Comparison of ENCODE assay signal across 8 cellular contexts in the genomic region with DNA sequence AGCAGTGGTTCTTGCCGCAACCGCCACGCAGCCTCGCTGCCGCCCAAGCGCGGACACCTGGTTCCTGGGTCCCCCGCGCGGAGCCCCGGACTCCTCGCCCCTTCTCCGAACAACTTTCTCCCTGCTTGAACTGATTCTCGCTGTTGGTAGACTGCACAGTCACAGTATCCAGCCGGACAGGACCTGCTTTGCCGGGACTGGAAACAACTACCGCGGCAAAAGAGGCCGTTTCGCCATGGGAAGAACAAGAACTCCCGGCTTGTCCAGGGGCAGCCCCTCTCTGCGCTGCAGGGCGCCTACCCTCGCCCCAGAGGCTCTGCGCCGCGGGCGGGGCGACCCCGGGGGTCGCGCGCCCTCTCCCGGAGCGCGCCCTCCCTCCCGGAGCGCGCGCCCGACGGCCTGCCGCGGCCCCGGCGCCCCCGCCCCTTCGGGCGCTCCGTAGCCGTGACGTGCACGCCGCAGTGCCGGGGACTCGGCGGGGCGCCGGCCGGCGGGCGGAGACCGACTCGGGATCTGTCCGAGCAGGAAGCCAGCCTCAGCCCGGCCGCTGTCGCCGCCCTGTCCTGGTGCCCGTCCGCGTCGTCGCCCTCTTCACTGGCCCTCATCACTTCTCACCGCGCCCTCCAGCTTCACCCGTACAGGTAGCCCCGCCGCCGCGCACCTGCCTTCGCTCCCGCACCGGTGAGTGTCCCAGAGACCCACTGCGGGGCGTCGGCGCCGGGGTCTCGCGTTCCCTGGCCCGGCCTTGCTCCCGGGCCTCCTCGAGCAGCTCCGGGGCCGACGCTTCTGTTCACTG. TPM values are rescaled to one million over a fixed set of nuclear protein-coding genes. Genes with fewer than 3 reads are reported as not detected.
DNase-seq lines count a peak whose midpoint lies in the region; ATAC-seq and TF ChIP-seq lines count a peak whose summit lies in the region.

TSS of gene MYO6 (plus strand) at position 497 of the 796 bp plus-strand sequence. CDS start 68,309 bp downstream, outside the sequence.

- CTCF ChIA-PET in CD8-positive, alpha-beta T cell (lab: Charles Lee), result no interaction called here

- peak within 1 kb of the TSS; percentile 11 for H3K27ac ChIP-seq in CD8-positive, alpha-beta T cell (ENCODE audit: low read depth, low read length)
- H3K27ac ChIP-seq in neutrophil (no peak within 1 kb of the TSS), upper lobe of right lung (peak within 1 kb of the TSS; percentile 92)

- peak within 1 kb of the TSS; percentile 35 for H3K27ac Mint-ChIP-seq in CD8-positive, alpha-beta T cell
- peak within 1 kb of the TSS; percentile 20 for H3K27ac Mint-ChIP-seq in activated naive CD4-positive, alpha-beta T cell treated with anti-CD3 and anti-CD28 coated beads, Interleukin-2, amount 50 U/mL, for 24 hours

- intact Hi-C loops in CD8-positive, alpha-beta T cell (cut with DNase I, micrococcal nuclease), result no loop called here
- intact Hi-C loops in upper lobe of right lung (cut with DNase I), result no loop called here

- ATAC-seq in CD8-positive, alpha-beta T cell, result peak; percentile 76
- ATAC-seq in GM19372 (IDR thresholded peaks at IDR 0.05; ENCODE audit: low read depth, unreplicated experiment) (peak; percentile 70), HG03442 (IDR thresholded peaks at IDR 0.05; ENCODE audit: unreplicated experiment) (peak; percentile 79), upper lobe of right lung (peak; percentile 96)

- H3K36me3 Mint-ChIP-seq in CD8-positive, alpha-beta T cell, result peaks cover 3% of the 10 kb centered on the region
- H3K36me3 Mint-ChIP-seq in activated naive CD4-positive, alpha-beta T cell treated with anti-CD3 and anti-CD28 coated beads, Interleukin-2, amount 50 U/mL, for 24 hours, result peaks cover 1% of the 10 kb centered on the region

- TF ChIP-seq CTCF in CD8-positive, alpha-beta T cell (IDR thresholded peaks at IDR 0.05), result no peak
- TF ChIP-seq CTCF in neutrophil (IDR thresholded peaks at IDR 0.05), result no peak
- no peak for TF ChIP-seq CTCF in upper lobe of right lung (IDR thresholded peaks at IDR 0.05)

- peak within 1 kb of the TSS; percentile 90 for H3K4me3 Mint-ChIP-seq in CD8-positive, alpha-beta T cell
- H3K4me3 Mint-ChIP-seq in activated naive CD4-positive, alpha-beta T cell treated with anti-CD3 and anti-CD28 coated beads, Interleukin-2, amount 50 U/mL, for 24 hours, result peak within 1 kb of the TSS; percentile 91

- no peaks in the 10 kb centered on the region for H3K9me3 ChIP-seq in CD8-positive, alpha-beta T cell (ENCODE audit: low read length)
- no peaks in the 10 kb centered on the region for H3K9me3 ChIP-seq in neutrophil
- no peaks in the 10 kb centered on the region for H3K9me3 ChIP-seq in upper lobe of right lung

- H3K27me3 ChIP-seq in CD8-positive, alpha-beta T cell (ENCODE audit: insufficient read depth, low read length), result no peaks in the 10 kb centered on the region
- peaks cover 100% of the 10 kb centered on the region for H3K27me3 ChIP-seq in neutrophil
- H3K27me3 ChIP-seq in upper lobe of right lung, result no peaks in the 10 kb centered on the region

- peaks cover 31% of the 10 kb centered on the region for H3K27me3 Mint-ChIP-seq in CD8-positive, alpha-beta T cell (ENCODE audit: low read depth)
- peaks cover 45% of the 10 kb centered on the region for H3K27me3 Mint-ChIP-seq in activated naive CD4-positive, alpha-beta T cell treated with anti-CD3 and anti-CD28 coated beads, Interleukin-2, amount 50 U/mL, for 24 hours

- peaks cover 5% of the 10 kb centered on the region for H3K4me1 ChIP-seq in CD8-positive, alpha-beta T cell (ENCODE audit: insufficient read depth, low read length)
- peaks cover 10 to 14% of the 10 kb centered on the region in 2 experiments for H3K4me1 ChIP-seq in neutrophil (ENCODE audit: control insufficient read depth in 1 of 2, insufficient read depth in 1 of 2, low read depth in 1 of 2, low read length in 1 of 2)
- peaks cover 8% of the 10 kb centered on the region for H3K4me1 ChIP-seq in upper lobe of right lung

- no peaks in the 10 kb centered on the region for H3K9me3 Mint-ChIP-seq in CD8-positive, alpha-beta T cell
- H3K9me3 Mint-ChIP-seq in activated naive CD4-positive, alpha-beta T cell treated with anti-CD3 and anti-CD28 coated beads, Interleukin-2, amount 50 U/mL, for 24 hours, result no peaks in the 10 kb centered on the region

- no peaks in the 10 kb centered on the region for H3K36me3 ChIP-seq in CD8-positive, alpha-beta T cell (ENCODE audit: insufficient read depth, low read length)
- H3K36me3 ChIP-seq in neutrophil (no peaks in the 10 kb centered on the region), upper lobe of right lung (no peaks in the 10 kb centered on the region)

- POLR2A ChIA-PET in CD8-positive, alpha-beta T cell (lab: Charles Lee), result no interaction called here

- peak; percentile 1 to 66 (median 33) for DNase-seq in CD8-positive, alpha-beta T cell
- DNase-seq in glomerular visceral epithelial cell (ENCODE audit: extremely low spot score), result peak; percentile 72
- peak; percentile 94 for DNase-seq in upper lobe of right lung

- peaks cover 17% of the 10 kb centered on the region for H3K4me1 Mint-ChIP-seq in CD8-positive, alpha-beta T cell (ENCODE audit: low read depth)
- peaks cover 14% of the 10 kb centered on the region for H3K4me1 Mint-ChIP-seq in activated naive CD4-positive, alpha-beta T cell treated with anti-CD3 and anti-CD28 coated beads, Interleukin-2, amount 50 U/mL, for 24 hours

- H3K4me3 ChIP-seq in CD8-positive, alpha-beta T cell (ENCODE audit: low read depth, low read length), result peak within 1 kb of the TSS; percentile 50
- peak within 1 kb of the TSS; percentile 57 to 67 for H3K4me3 ChIP-seq in neutrophil (ENCODE audit: low read depth in 1 of 2, low read length in 1 of 2)
- H3K4me3 ChIP-seq in upper lobe of right lung, result peak within 1 kb of the TSS; percentile 95

TF ChIP-seq in PFSK-1, 5 proteins besides CTCF, POLR2A, EP300 and RAD21:
- TF ChIP-seq FOXP2 (optimal IDR thresholded peaks at IDR 0.05; ENCODE audit: borderline replicate concordance, extremely low read depth, extremely low read length, insufficient read depth), result peak; percentile 65
- no peak for TF ChIP-seq REST (IDR thresholded peaks at IDR 0.05; ENCODE audit: insufficient read depth in 1 of 2, low read depth in 2 of 2, low read length in 2 of 2)

RNA-seq across cellular contexts. Expression of gene MYO6, which starts in this region (rescaled TPM):
- 1 to 10 TPM; 2.2 to 2.8 TPM for total RNA-seq in CD8-positive, alpha-beta T cell
- polyA plus RNA-seq in PFSK-1 (2012; ENCODE audit: insufficient read length, low read depth), result 0.97 TPM
- total RNA-seq in upper lobe of right lung, result 66.2 TPM

Comparison
In these comparisons a context has a peak if more than half of its experiments do, and no peak if none do; other contexts are left out.
1. RNA of gene MYO6 (total RNA-seq): 66.2 TPM in upper lobe of right lung (single experiment); 2.2 to 2.8 TPM in CD8-positive, alpha-beta T cell; every median in the first group is over 10 times any median in the second.
2. DNase-seq: peak in every context shown above with its lines; median percentile 94 in upper lobe of right lung; 72 in glomerular visceral epithelial cell; 33 in CD8-positive, alpha-beta T cell.
3. Peak in every context shown above with its lines, with median percentiles within 50 percentile points of each other: ATAC-seq and H3K4me3 ChIP-seq.